Comparison of ENCODE assay signal across 8 cellular contexts in genomic region chr1:62689524-62689923, GRCh38. TPM values are rescaled to one million over a fixed set of nuclear protein-coding genes. Genes with fewer than 3 reads are reported as not detected.
DNase-seq lines count a peak whose midpoint lies in the region; ATAC-seq lines count a peak whose summit lies in the region.

No MANE protein-coding gene starts in this region.

- H4K20me1 ChIP-seq in BLaER1 treated with 17β-estradiol and CSF1 and Interleukin-3, amounts not matched to agents 10 nM and 100 nM: peaks cover 0 to 34% (median 10%) of the 10 kb centered on the region in 11 experiments; a peak in 12 of 22 replicates

- H3K27ac ChIP-seq in BLaER1 treated with 17β-estradiol and CSF1 and Interleukin-3, amounts not matched to agents 10 nM and 100 nM: no peak overlapping the region
- H3K27ac ChIP-seq in duodenal mucosa (ENCODE audit: low read depth, low read length): peak overlapping the region; percentile 30
- H3K27ac ChIP-seq in naive thymus-derived CD4-positive, alpha-beta T cell (ENCODE audit: low read depth, low read length): no peak overlapping the region

- intact Hi-C loops in naive thymus-derived CD4-positive, alpha-beta T cell (cut with micrococcal nuclease): loop anchor here (2.0 to 10.0 kb wide), 3 partner anchors 93 to 1615 kb away; partner anchors contain the start of gene ATG4C (in 1 of the 2)

- peak; percentile 71 for DNase-seq in MG63
- no peak for DNase-seq in naive thymus-derived CD4-positive, alpha-beta T cell
- DNase-seq in NCI-H2107 (lab: John Stamatoyannopoulos, UW): no peak
- DNase-seq in cerebellum (ENCODE audit: low spot score): no peak
- no peak for DNase-seq in stimulated activated CD4-positive, alpha-beta T cell treated with anti-CD3 and anti-CD28 coated beads, Interleukin-4, amount 100 ng/mL, for 1 hour

- H3K4me3 Mint-ChIP-seq in naive thymus-derived CD4-positive, alpha-beta T cell: peak overlapping the region in 8 of 10 donors; percentile 54 to 95 (median 81)

- CTCF ChIA-PET in naive thymus-derived CD4-positive, alpha-beta T cell (lab: Charles Lee): no interaction called here

- H3K4me1 ChIP-seq in BLaER1 treated with 17β-estradiol and CSF1 and Interleukin-3, amounts not matched to agents 10 nM and 100 nM: peaks cover 31 to 46% (median 39%) of the 10 kb centered on the region in 10 experiments
- peaks cover 27 to 46% of the 10 kb centered on the region in 2 donors for H3K4me1 ChIP-seq in duodenal mucosa (ENCODE audit: control insufficient read depth in 1 of 2, insufficient read depth in 2 of 2, low read length in 2 of 2)
- peaks cover 0 to 8% of the 10 kb centered on the region in 2 donors for H3K4me1 ChIP-seq in naive thymus-derived CD4-positive, alpha-beta T cell (ENCODE audit: control insufficient read depth in 2 of 2, insufficient read depth in 2 of 2, low read length in 2 of 2)

- ATAC-seq in naive thymus-derived CD4-positive, alpha-beta T cell: no peak
- ATAC-seq in GM18909 (IDR thresholded peaks at IDR 0.05; ENCODE audit: poor library complexity, unreplicated experiment): no peak

- H3K27ac Mint-ChIP-seq in naive thymus-derived CD4-positive, alpha-beta T cell: peak overlapping the region in 2 of 9 donors; percentile 3 to 70

- H3K4me3 ChIP-seq in BLaER1 treated with 17β-estradiol and CSF1 and Interleukin-3, amounts not matched to agents 10 nM and 100 nM: peak overlapping the region in 4 of 10 experiments; percentile 90 to 99 (median 93); a peak in 4 of 20 replicates
- H3K4me3 ChIP-seq in MG63 (peak overlapping the region; percentile 25), duodenal mucosa (ENCODE audit: low read depth in 1 of 2, low read length in 2 of 2) (peak overlapping the region; percentile 38 to 43)
- H3K4me3 ChIP-seq in naive thymus-derived CD4-positive, alpha-beta T cell (ENCODE audit: low read length): no peak overlapping the region

- no peak overlapping the region for H3K9ac ChIP-seq in BLaER1 treated with 17β-estradiol and CSF1 and Interleukin-3, amounts not matched to agents 10 nM and 100 nM
- H3K9ac ChIP-seq in duodenal mucosa (ENCODE audit: low read depth in 1 of 2, low read length in 2 of 2): no peak overlapping the region

- H3K36me3 ChIP-seq in BLaER1 treated with 17β-estradiol and CSF1 and Interleukin-3, amounts not matched to agents 10 nM and 100 nM: peaks cover 0 to 18% (median 5%) of the 10 kb centered on the region in 11 experiments; a peak in 1 of 22 replicates
- H3K36me3 ChIP-seq in MG63: peaks cover under 1% of the 10 kb centered on the region; the same call in 1 of the 2 replicates
- no peaks in the 10 kb centered on the region for H3K36me3 ChIP-seq in duodenal mucosa (ENCODE audit: control insufficient read depth in 1 of 2, insufficient read depth in 2 of 2, low read length in 2 of 2)
- H3K36me3 ChIP-seq in naive thymus-derived CD4-positive, alpha-beta T cell (ENCODE audit: control insufficient read depth in 2 of 3, insufficient read depth in 3 of 3, low read length in 3 of 3): no peaks in the 10 kb centered on the region

- peak overlapping the region; percentile 76 to 92 (median 86); a peak in 21 of 22 replicates for H3K4me2 ChIP-seq in BLaER1 treated with 17β-estradiol and CSF1 and Interleukin-3, amounts not matched to agents 10 nM and 100 nM

- no peaks in the 10 kb centered on the region for H3K27me3 ChIP-seq in BLaER1 treated with 17β-estradiol and CSF1 and Interleukin-3, amounts not matched to agents 10 nM and 100 nM
- H3K27me3 ChIP-seq in MG63: no peaks in the 10 kb centered on the region
- no peaks in the 10 kb centered on the region for H3K27me3 ChIP-seq in duodenal mucosa (ENCODE audit: control insufficient read depth in 1 of 2, insufficient read depth in 2 of 2, low read length in 2 of 2)
- H3K27me3 ChIP-seq in naive thymus-derived CD4-positive, alpha-beta T cell (ENCODE audit: control insufficient read depth in 2 of 2, insufficient read depth in 2 of 2, low read length in 2 of 2): no peaks in the 10 kb centered on the region

- H3K4me1 Mint-ChIP-seq in naive thymus-derived CD4-positive, alpha-beta T cell: peaks cover 8 to 32% (median 16%) of the 10 kb centered on the region in 7 donors

- POLR2A ChIA-PET in naive thymus-derived CD4-positive, alpha-beta T cell (lab: Charles Lee): interaction anchor here (0.9 kb wide), 1 partner anchor 94 kb away, joined by 4 read pairs; the partner anchor contains the start of gene ATG4C

- H3K9me3 ChIP-seq in BLaER1 treated with 17β-estradiol and CSF1 and Interleukin-3, amounts not matched to agents 10 nM and 100 nM (replicated peaks in 1 of 11): peaks cover 0 to 9% (median 0%) of the 10 kb centered on the region in 11 experiments; a peak in 8 of 22 replicates
- H3K9me3 ChIP-seq in MG63 (no peaks in the 10 kb centered on the region), duodenal mucosa (ENCODE audit: control insufficient read depth in 1 of 2, low read length in 2 of 2) (no peaks in the 10 kb centered on the region)
- no peaks in the 10 kb centered on the region for H3K9me3 ChIP-seq in naive thymus-derived CD4-positive, alpha-beta T cell (ENCODE audit: control insufficient read depth in 2 of 3, low read length in 3 of 3)

- peaks cover 0 to 4% (median 0%) of the 10 kb centered on the region in 5 donors for H3K36me3 Mint-ChIP-seq in naive thymus-derived CD4-positive, alpha-beta T cell

- no peaks in the 10 kb centered on the region for H3K9me3 Mint-ChIP-seq in naive thymus-derived CD4-positive, alpha-beta T cell

- H3K27me3 Mint-ChIP-seq in naive thymus-derived CD4-positive, alpha-beta T cell: peaks cover 0 to 10% (median 3%) of the 10 kb centered on the region in 5 donors

RNA-seq across cellular contexts. Expression of gene DOCK7, which starts 1.3 kb away (rescaled TPM):
- total RNA-seq in MG63 (2014; rRNA removed; shearing (Covaris generic); ENCODE audit: low replicate concordance): 21.9 and 29.2 TPM in 2 replicates
- 10 to 100 TPM in 3 of 5 experiments, 1 to 10 TPM in 2; 5.1 to 15.0 (median 12.4) TPM for total RNA-seq in naive thymus-derived CD4-positive, alpha-beta T cell
- polyA plus RNA-seq in naive thymus-derived CD4-positive, alpha-beta T cell: 1 to 10 TPM; 1.6 to 6.0 TPM
- total RNA-seq in cerebellum: 187 TPM
